In genomic region chr3:47406762-47407149, GRCh38 we compare ENCODE assay signal across 15 cellular contexts. TPM values are rescaled to one million over a fixed set of nuclear protein-coding genes. Genes with fewer than 3 reads are reported as not detected.
DNase-seq lines count a peak whose midpoint lies in the region; ATAC-seq and TF ChIP-seq lines count a peak whose summit lies in the region.
"Had no signal": no experiment of that assay in that cellular context is flagged by ENCODE, and none has a peak within 500 bp of the region (broad histone marks: within the 10 kb centered on the region; RNA-seq: fewer than 3 reads in every experiment).

No MANE protein-coding gene starts in this region.

- H3K27me3 Mint-ChIP-seq in stimulated activated naive B cell treated with anti-CD40 and anti-IgM and Interleukin-4, amounts not matched to agents 10 μg/mL and 1 μg/mL and 100 μg/mL, for 72 hours: no peaks in the 10 kb centered on the region
- H3K27me3 Mint-ChIP-seq in activated CD8-positive, alpha-beta T cell treated with anti-CD3 and anti-CD28 coated beads, Interleukin-2, amount 10 ng/mL, durations not matched to agents 7 days and 5 days (ENCODE audit: low read depth): no peaks in the 10 kb centered on the region
- H3K27me3 Mint-ChIP-seq: activated naive CD8-positive, alpha-beta T cell had no signal

- peak overlapping the region; percentile 65 for H3K27ac Mint-ChIP-seq in stimulated activated naive B cell treated with anti-CD40 and anti-IgM and Interleukin-4, amounts not matched to agents 10 μg/mL and 1 μg/mL and 100 μg/mL, for 72 hours
- H3K27ac Mint-ChIP-seq in activated CD8-positive, alpha-beta T cell treated with anti-CD3 and anti-CD28 coated beads, Interleukin-2, amount 10 ng/mL, durations not matched to agents 7 days and 5 days: no peak overlapping the region

- intact Hi-C loops in esophagus squamous epithelium (cut with DNase I): no loop called here

- H4K20me1 ChIP-seq in OCI-LY3 (ENCODE audit: insufficient read depth, low read length): peaks cover 15% of the 10 kb centered on the region; the same call in 1 of the 2 replicates

- H3K36me3 Mint-ChIP-seq in stimulated activated naive B cell treated with anti-CD40 and anti-IgM and Interleukin-4, amounts not matched to agents 10 μg/mL and 1 μg/mL and 100 μg/mL, for 72 hours: peaks cover 26 to 55% of the 10 kb centered on the region in 2 donors
- H3K36me3 Mint-ChIP-seq in activated CD8-positive, alpha-beta T cell treated with anti-CD3 and anti-CD28 coated beads, Interleukin-2, amount 10 ng/mL, durations not matched to agents 7 days and 5 days (ENCODE audit: low read depth): peaks cover 10% of the 10 kb centered on the region
- H3K36me3 Mint-ChIP-seq: activated naive CD8-positive, alpha-beta T cell had no signal

- POLR2A ChIA-PET in activated CD8-positive, alpha-beta T cell treated with anti-CD3 and anti-CD28 coated beads, Interleukin-2, amount 10 ng/mL, durations not matched to agents 7 days and 5 days (lab: Charles Lee): no interaction called here

- CTCF ChIA-PET in activated CD8-positive, alpha-beta T cell treated with anti-CD3 and anti-CD28 coated beads, Interleukin-2, amount 10 ng/mL, durations not matched to agents 7 days and 5 days (lab: Charles Lee): interaction anchor here (0.8 to 1.0 kb wide), 2 partner anchors 28 to 374 kb away, joined by 3 read pairs; no protein-coding TSS in a partner anchor

- peak; percentile 36 for TF ChIP-seq CTCF in OCI-LY3 (IDR thresholded peaks at IDR 0.05; ENCODE audit: low read depth, low read length)
- peak in 4 of 6 experiments; percentile 15 to 36 (median 19) for TF ChIP-seq CTCF in esophagus squamous epithelium (IDR thresholded peaks at IDR 0.05)

- H3K4me1 Mint-ChIP-seq in stimulated activated naive B cell treated with anti-CD40 and anti-IgM and Interleukin-4, amounts not matched to agents 10 μg/mL and 1 μg/mL and 100 μg/mL, for 72 hours: peaks cover 6 to 15% of the 10 kb centered on the region in 2 donors
- H3K4me1 Mint-ChIP-seq in activated CD8-positive, alpha-beta T cell treated with anti-CD3 and anti-CD28 coated beads, Interleukin-2, amount 10 ng/mL, durations not matched to agents 7 days and 5 days (ENCODE audit: low read depth): peaks cover 12% of the 10 kb centered on the region
- H3K4me1 Mint-ChIP-seq: neural crest cell had no signal

- H3K9me3 ChIP-seq in OCI-LY3 (ENCODE audit: insufficient read depth, low read length): no peaks in the 10 kb centered on the region
- no peaks in the 10 kb centered on the region for H3K9me3 ChIP-seq in esophagus squamous epithelium
- H3K9me3 ChIP-seq: SK-N-SH had no signal

- 43 to 60% methylated on average over 1 to 2 of the region's 9 CpGs for WGBS in esophagus squamous epithelium, 2 donors

- no peak for TF ChIP-seq POLR2A in esophagus squamous epithelium (IDR thresholded peaks at IDR 0.05)

- peak in 1 of 2 donors; percentile 35 for ATAC-seq in stimulated activated naive B cell treated with anti-CD40 and anti-IgM and Interleukin-4, amounts not matched to agents 10 μg/mL and 1 μg/mL and 100 μg/mL, for 72 hours (replicated peaks)
- ATAC-seq in GM21447 (IDR thresholded peaks at IDR 0.05; ENCODE audit: unreplicated experiment): no peak
- ATAC-seq in activated CD8-positive, alpha-beta T cell treated with anti-CD3 and anti-CD28 coated beads, Interleukin-2, amount 10 ng/mL, durations not matched to agents 7 days and 5 days: no peak

- H3K4me1 ChIP-seq in OCI-LY3 (ENCODE audit: low read length): no peaks in the 10 kb centered on the region
- peaks cover 29 to 40% (median 30%) of the 10 kb centered on the region in 3 donors for H3K4me1 ChIP-seq in esophagus squamous epithelium

- DNase-seq in DMS53 (lab: John Stamatoyannopoulos, UW): peak; percentile 3
- DNase-seq in DMS53 treated with DMSO at 0.1 percent for 48 hours (lab: John Stamatoyannopoulos, UW; ENCODE audit: unreplicated experiment): no peak
- no peak for DNase-seq in esophagus squamous epithelium (lab: John Stamatoyannopoulos, UW)
- DNase-seq in stimulated activated naive B cell treated with anti-CD40 and anti-IgM and Interleukin-4, amounts not matched to agents 10 μg/mL and 1 μg/mL and 100 μg/mL, for 72 hours: no peak
- DNase-seq in activated CD8-positive, alpha-beta T cell treated with anti-CD3 and anti-CD28 coated beads, Interleukin-2, amount 10 ng/mL, durations not matched to agents 7 days and 5 days: no peak
- no peak for DNase-seq in activated CD4-positive, alpha-beta T cell treated with anti-CD3 and anti-CD28 coated beads for 4 hours
- DNase-seq: activated CD8-positive, alpha-beta memory T cell treated with anti-CD3 and anti-CD28 coated beads, Interleukin-2, amount 50 U/mL, for 48 hours; NCI-H2081; SK-N-SH; small intestine had no signal

- no peak overlapping the region for H3K9ac ChIP-seq in OCI-LY3 (ENCODE audit: low read length)
- H3K9ac ChIP-seq: SK-N-SH had no signal

- peaks cover 33% of the 10 kb centered on the region for H3K36me3 ChIP-seq in OCI-LY3 (replicated peaks; ENCODE audit: low read depth, low read length)
- H3K36me3 ChIP-seq in esophagus squamous epithelium: peaks cover 38 to 83% (median 43%) of the 10 kb centered on the region in 3 donors

- H3K27me3 ChIP-seq in OCI-LY3 (ENCODE audit: low read depth, low read length) (no peaks in the 10 kb centered on the region), esophagus squamous epithelium (no peaks in the 10 kb centered on the region)

- no peaks in the 10 kb centered on the region for H3K9me3 Mint-ChIP-seq in stimulated activated naive B cell treated with anti-CD40 and anti-IgM and Interleukin-4, amounts not matched to agents 10 μg/mL and 1 μg/mL and 100 μg/mL, for 72 hours
- no peaks in the 10 kb centered on the region for H3K9me3 Mint-ChIP-seq in activated CD8-positive, alpha-beta T cell treated with anti-CD3 and anti-CD28 coated beads, Interleukin-2, amount 10 ng/mL, durations not matched to agents 7 days and 5 days (ENCODE audit: insufficient read depth)
- H3K9me3 Mint-ChIP-seq: neural crest cell had no signal

- H3K27ac ChIP-seq in OCI-LY3 (ENCODE audit: low read length): no peak overlapping the region
- peak overlapping the region; percentile 26 to 73 (median 62) for H3K27ac ChIP-seq in esophagus squamous epithelium

- H3K4me3 Mint-ChIP-seq in stimulated activated naive B cell treated with anti-CD40 and anti-IgM and Interleukin-4, amounts not matched to agents 10 μg/mL and 1 μg/mL and 100 μg/mL, for 72 hours: no peak overlapping the region
- no peak overlapping the region for H3K4me3 Mint-ChIP-seq in activated CD8-positive, alpha-beta T cell treated with anti-CD3 and anti-CD28 coated beads, Interleukin-2, amount 10 ng/mL, durations not matched to agents 7 days and 5 days
- H3K4me3 Mint-ChIP-seq: activated naive CD8-positive, alpha-beta T cell; neural crest cell had no signal

- H3K4me2 ChIP-seq in OCI-LY3 (ENCODE audit: low read length): no peak overlapping the region
- H3K4me2 ChIP-seq: SK-N-SH had no signal

- H3K4me3 ChIP-seq in OCI-LY3 (ENCODE audit: low read length) (no peak overlapping the region), esophagus squamous epithelium (no peak overlapping the region)
- H3K4me3 ChIP-seq: lung had no signal

- H3K79me2 ChIP-seq in OCI-LY3 (ENCODE audit: low read length): peaks cover 14% of the 10 kb centered on the region

- H2AFZ ChIP-seq in OCI-LY3 (ENCODE audit: low read depth, low read length): no peak overlapping the region

RNA-seq across cellular contexts. Expression of gene PTPN23, which starts 25.9 kb away (rescaled TPM):
- total RNA-seq in esophagus squamous epithelium: 100 to 1,000 TPM in 1 of 4 donors, 10 to 100 TPM in 3; 10.5 to 134 (median 24.4) TPM
- total RNA-seq in activated CD8-positive, alpha-beta T cell treated with anti-CD3 and anti-CD28 coated beads, Interleukin-2, amount 10 ng/mL, durations not matched to agents 7 days and 5 days: 10 to 100 TPM; 31.0 to 33.2 TPM
